Comparison of ENCODE assay signal across 24 cellular contexts in genomic region chr19:9735986-9736385, GRCh38.
"Had no signal": no experiment of that assay in that cellular context is flagged by ENCODE, and none has a peak within 500 bp of the region (broad histone marks: within the 10 kb centered on the region; RNA-seq: fewer than 3 reads in every experiment).

No MANE protein-coding gene starts in this region.

- H3K27me3 ChIP-seq: colonic mucosa, gastrocnemius medialis, testis, tibial artery had no signal

- H3K79me2 ChIP-seq: parathyroid adenoma had no signal

- FAIRE-seq: keratinocyte had no signal

- H3K27ac ChIP-seq: colonic mucosa, epithelial cell of prostate, gastrocnemius medialis, parathyroid adenoma, testis, tibial artery had no signal

- H2AFZ ChIP-seq: parathyroid adenoma had no signal

- H3K4me3 ChIP-seq: colonic mucosa, gastrocnemius medialis, lung, mucosa of descending colon, smooth muscle cell, tibial artery had no signal

- H3K36me3 ChIP-seq: colonic mucosa, gastrocnemius medialis had no signal

- ATAC-seq: esophagus mucosa; gastrocnemius medialis; left ventricle myocardium superior; mucosa of descending colon; natural killer cell treated with Interleukin-12 subunit alpha and Interleukin-12 subunit beta and Interleukin-15 and Interleukin-18, amount 100 ng/mL, for 72 hours; sciatic nerve; stimulated activated memory B cell treated with anti-CD40 and anti-IgM and Interleukin-4, amounts not matched to agents 10 μg/mL and 1 μg/mL and 100 μg/mL, for 72 hours; stimulated activated naive CD8-positive, alpha-beta T cell treated with anti-CD3 and anti-CD28 coated beads, Interleukin-15, Interleukin-2, amounts not matched to agents 100 U/mL and 50 U/mL, for 24 hours had no signal

- H3K9me3 ChIP-seq: colonic mucosa, gastrocnemius medialis, testis had no signal

- DNase-seq: colonic mucosa; effector CD8-positive, alpha-beta T cell; endodermal cell; foreskin fibroblast; gastrocnemius medialis; head of caudate nucleus; left ventricle myocardium superior; mucosa of descending colon; naive B cell; stimulated activated CD4-positive, alpha-beta T cell treated with anti-CD3 and anti-CD28 coated beads, Interleukin-12 subunit alpha, Interleukin-12 subunit beta, amount 100 ng/mL, for 4 hours; stimulated activated CD4-positive, alpha-beta T cell treated with anti-CD3 and anti-CD28 coated beads, Interleukin-4, amount 100 ng/mL, for 4 hours; stimulated activated naive CD8-positive, alpha-beta T cell treated with anti-CD3 and anti-CD28 coated beads, Interleukin-15, Interleukin-2, amounts not matched to agents 100 U/mL and 50 U/mL, for 24 hours; substantia nigra; tibial artery had no signal

- H3K4me2 ChIP-seq: smooth muscle cell had no signal

- H3K9ac ChIP-seq: parathyroid adenoma had no signal

- H3K4me1 ChIP-seq: colonic mucosa, gastrocnemius medialis, parathyroid adenoma, testis, tibial artery had no signal
